16 cellular contexts compared by ENCODE assay signal in the genomic region with DNA sequence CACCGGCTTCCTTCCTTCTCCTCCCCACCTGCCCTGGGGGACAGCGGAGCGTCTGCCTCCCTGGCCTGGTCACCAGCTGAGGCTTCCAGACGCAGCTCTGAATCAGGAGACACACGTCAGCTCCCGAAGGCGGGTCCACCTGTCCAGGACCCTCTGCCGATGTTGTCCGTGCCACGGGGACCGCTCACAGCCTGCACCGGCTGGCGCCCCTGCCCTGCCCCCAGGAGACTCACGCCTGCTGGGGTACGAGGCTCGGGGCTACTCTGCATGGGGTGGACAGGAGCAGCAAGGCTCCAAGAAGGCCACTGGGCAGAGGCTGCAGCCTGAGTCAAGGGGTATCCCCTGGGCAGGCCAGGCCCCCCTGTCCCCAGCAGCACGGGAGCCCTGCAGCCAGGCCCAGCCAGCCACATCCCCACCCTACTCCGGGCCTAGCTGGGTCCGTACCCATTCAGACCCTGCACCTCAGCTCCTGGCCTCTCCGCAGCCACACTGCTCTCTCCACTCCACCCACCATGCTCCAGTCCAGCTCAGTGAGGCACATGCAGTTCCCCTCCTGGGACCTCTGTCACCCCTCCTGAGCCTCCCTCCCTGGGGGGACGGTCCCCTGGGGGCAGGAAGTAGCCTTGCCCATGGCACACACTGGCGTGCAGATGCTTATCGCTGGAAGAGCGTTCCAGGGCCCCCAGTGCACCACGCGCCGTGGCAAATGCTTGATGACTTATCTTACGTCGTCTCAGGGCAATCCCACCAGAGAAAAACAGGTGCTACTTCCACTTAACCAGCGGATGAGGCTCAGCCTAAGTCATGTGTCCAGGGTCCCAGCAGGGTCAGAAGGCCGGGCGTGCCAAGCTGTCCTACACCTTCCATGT. TPM values are rescaled to one million over a fixed set of nuclear protein-coding genes. Genes with fewer than 3 reads are reported as not detected.
DNase-seq lines count a peak whose midpoint lies in the region; ATAC-seq, FAIRE-seq and TF ChIP-seq lines count a peak whose summit lies in the region.
"Had no signal": no experiment of that assay in that cellular context is flagged by ENCODE, and none has a peak within 500 bp of the region (broad histone marks: within the 10 kb centered on the region; RNA-seq: fewer than 3 reads in every experiment).

No MANE protein-coding gene starts in this region.

- H3K79me2 ChIP-seq in SK-N-SH (ENCODE audit: insufficient read depth) (no peaks in the 10 kb centered on the region), HepG2 (ENCODE audit: insufficient read depth, low read length) (no peaks in the 10 kb centered on the region)

- TF ChIP-seq RAD21 in SK-N-SH (IDR thresholded peaks at IDR 0.05; ENCODE audit: low read length), result no peak
- no peak for TF ChIP-seq RAD21 in HepG2 (CRISPR knock-in tag; IDR thresholded peaks at IDR 0.05)

- no peak overlapping the region for H3K4me2 ChIP-seq in SK-N-SH
- peak overlapping the region; percentile 38 for H3K4me2 ChIP-seq in HepG2 (ENCODE audit: low read depth, low read length)

- POLR2A ChIA-PET in SK-N-SH (lab: Yijun Ruan, JAX) (interaction anchor here (1.4 kb wide), 1 partner anchor 20 kb away, joined by 5 read pairs; no protein-coding TSS in a partner anchor), HepG2 (lab: Yijun Ruan, JAX) (no interaction called here)

- H3K27ac ChIP-seq in cardiac muscle cell (peak overlapping the region; percentile 28), SK-N-SH (ENCODE audit: low read depth in 2 of 2, low read length in 1 of 2) (no peak overlapping the region), HepG2 (ENCODE audit: extremely low read length, insufficient read depth, low read length) (no peak overlapping the region)

- peaks cover 5% of the 10 kb centered on the region for H3F3A ChIP-seq in SK-N-SH (replicated peaks; ENCODE audit: insufficient read depth)

- H2AFZ ChIP-seq in SK-N-SH (ENCODE audit: low read depth) (no peak overlapping the region), HepG2 (ENCODE audit: low read length) (no peak overlapping the region)

- TF ChIP-seq CTCF in cardiac muscle cell (IDR thresholded peaks at IDR 0.05; ENCODE audit: low read depth, low read length) (no peak), SK-N-SH (IDR thresholded peaks at IDR 0.05) (no peak), HepG2 (CRISPR knock-in tag; IDR thresholded peaks at IDR 0.05) (no peak)

- TF ChIP-seq EP300 in SK-N-SH (IDR thresholded peaks at IDR 0.05; ENCODE audit: borderline replicate concordance in 1 of 2, low read depth in 1 of 2, low read length in 1 of 2), result no peak
- TF ChIP-seq EP300 in HepG2 (IDR thresholded peaks at IDR 0.05; ENCODE audit: low read depth in 2 of 2, low read length in 2 of 2), result no peak
- no peak for TF ChIP-seq EP300 in HepG2 (CRISPR knock-in tag; IDR thresholded peaks at IDR 0.05; ENCODE audit: borderline replicate concordance)

- WGBS in SK-N-SH (ENCODE audit: low lambda C conversion rate), result 62% methylated on average over 20 of the region's 32 CpGs
- 22% methylated on average over 18 of the region's 32 CpGs for whole genome bisulfite sequencing in HepG2 (ENCODE audit: low lambda C conversion rate)

- intact Hi-C loops in left cardiac atrium (cut with DNase I), result no loop called here
- intact Hi-C loops in HepG2 (cut with micrococcal nuclease; ENCODE audit: unreplicated experiment), result no loop called here

- no peak for ATAC-seq in left cardiac atrium
- ATAC-seq in HepG2, result peak; percentile 42
- no peak for ATAC-seq in GM21515 (IDR thresholded peaks at IDR 0.05; ENCODE audit: unreplicated experiment)

- H3K4me3 ChIP-seq in cardiac muscle cell (no peak overlapping the region), SK-N-SH (ENCODE audit: low read depth in 2 of 2, low read length in 1 of 2) (no peak overlapping the region), HepG2 (replicated peaks in 1 of 3; ENCODE audit: insufficient read depth in 1 of 3, low read depth in 2 of 3, low read length in 3 of 3) (peak overlapping the region in 1 of 3 experiments; percentile 42; a peak in 1 of 6 replicates)

- no peak for TF ChIP-seq POLR2A in HepG2 (IDR thresholded peaks at IDR 0.05; ENCODE audit: insufficient read depth in 1 of 2, low read depth in 2 of 2, low read length in 2 of 2)

- H3K36me3 ChIP-seq in cardiac muscle cell, result no peaks in the 10 kb centered on the region
- no peaks in the 10 kb centered on the region for H3K36me3 ChIP-seq in SK-N-SH (replicated peaks in 1 of 2; ENCODE audit: control insufficient read depth in 1 of 2, insufficient read depth in 2 of 2, low read length in 1 of 2)
- no peaks in the 10 kb centered on the region for H3K36me3 ChIP-seq in HepG2 (replicated peaks in 1 of 2; ENCODE audit: control insufficient read depth in 1 of 2, insufficient read depth in 2 of 2, low read length in 2 of 2)

- no TSS peak for BruUV-seq in HepG2 (replicated peaks; lab: Mats Ljungman, UMichigan)

- FAIRE-seq in HepG2 (lab: Jason Lieb, UNC), result no peak

- DNase-seq in cardiac muscle cell (ENCODE audit: low read depth in 1 of 2, low spot score in 1 of 2) (no peak), left cardiac atrium (no peak), SK-N-SH (peak; percentile 61), HepG2 (ENCODE audit: low spot score) (no peak), NCI-H1930 (lab: John Stamatoyannopoulos, UW) (no peak), NCI-H2196 treated with DMSO at 0.1 percent for 48 hours (lab: John Stamatoyannopoulos, UW; ENCODE audit: unreplicated experiment) (no peak), amniotic stem cell (lab: John Stamatoyannopoulos, UW) (no peak)
- DNase-seq: cerebellar nuclear complex; foreskin melanocyte; NCI-H2029 treated with DMSO at 0.1 percent for 48 hours; stimulated activated CD4-positive, alpha-beta T cell treated with anti-CD3 and anti-CD28 coated beads, Interleukin-12 subunit alpha, Interleukin-12 subunit beta, amount 100 ng/mL, for 4 hours; substantia nigra had no signal

- H3K27me3 ChIP-seq in cardiac muscle cell (no peaks in the 10 kb centered on the region), SK-N-SH (ENCODE audit: insufficient read depth) (no peaks in the 10 kb centered on the region), HepG2 (ENCODE audit: control insufficient read depth in 1 of 2, insufficient read depth in 2 of 2, low read length in 2 of 2) (peaks cover 3 to 25% of the 10 kb centered on the region in 2 experiments)

- H3K9me3 ChIP-seq in cardiac muscle cell (ENCODE audit: low read depth), result no peaks in the 10 kb centered on the region
- H3K9me3 ChIP-seq in SK-N-SH, result no peaks in the 10 kb centered on the region
- no peaks in the 10 kb centered on the region for H3K9me3 ChIP-seq in HepG2 (ENCODE audit: low read length)

- no peaks in the 10 kb centered on the region for H3K9me2 ChIP-seq in SK-N-SH

- CTCF ChIA-PET in SK-N-SH (lab: Yijun Ruan, JAX), result interaction anchor here (1.0 to 1.2 kb wide), 4 partner anchors 8 to 136 kb away, joined by 3 to 4 read pairs (median 3); no protein-coding TSS in a partner anchor
- CTCF ChIA-PET in HepG2 (lab: Yijun Ruan, JAX; ENCODE audit: low intra/inter-chr PET ratio, low total read pairs), result no interaction called here

- in situ Hi-C loops in HepG2 (cut with HindIII; ENCODE audit: extremely low pct_ligation_motif_present, low pct_unique_long_range_greater_than_20kb), result no loop called here

- H3K4me1 ChIP-seq in cardiac muscle cell (ENCODE audit: low read depth) (no peaks in the 10 kb centered on the region), SK-N-SH (ENCODE audit: control insufficient read depth in 1 of 2, insufficient read depth in 2 of 2, low read depth in 1 of 2, low read length in 1 of 2) (peaks cover 0 to 5% of the 10 kb centered on the region in 2 experiments; a peak in 1 of 4 replicates), HepG2 (ENCODE audit: insufficient read depth, low read length) (peaks cover 44% of the 10 kb centered on the region)

- no peaks in the 10 kb centered on the region for H4K20me1 ChIP-seq in SK-N-SH (ENCODE audit: insufficient read depth)
- no peaks in the 10 kb centered on the region for H4K20me1 ChIP-seq in HepG2 (ENCODE audit: insufficient read depth, low read length)

- H3K9ac ChIP-seq in SK-N-SH (no peak overlapping the region), HepG2 (ENCODE audit: insufficient read depth, low read depth, low read length) (no peak overlapping the region)

RNA-seq across cellular contexts. Expression of gene CCDC187, which starts 2.2 kb away (rescaled TPM):
- total RNA-seq in cardiac muscle cell, result 0.56 and 1.3 TPM in 2 replicates
- 0.13 and 0.16 TPM in 2 replicates for polyA plus RNA-seq in cardiac muscle cell
- total RNA-seq in left cardiac atrium, result not detected
- polyA plus RNA-seq in SK-N-SH (2012; rRNA removed), result not detected in 2 replicates
- not detected in 2 replicates for polyA plus RNA-seq in SK-N-SH (2012; cell fraction: cytosol; rRNA removed)
- 0.02 TPM in 1 of 2 replicates, not detected in the other for polyA plus RNA-seq in SK-N-SH (2012; cell fraction: nucleus; rRNA removed)
- 0.13 TPM in 1 of 2 replicates, not detected in the other for total RNA-seq in HepG2 (2016; rRNA removed; fragmentation: Illumina TruSeq; extraction: Trizol)
- total RNA-seq in HepG2 (2016; cell fraction: cytosol; rRNA removed; fragmentation: Illumina TruSeq; extraction: Trizol; ENCODE audit: low read depth), result not detected in 2 replicates
- total RNA-seq in HepG2 (2016; cell fraction: insoluble cytoplasmic fraction; rRNA removed; fragmentation: Illumina TruSeq; extraction: Trizol), result 0.09 TPM in 1 of 2 replicates, not detected in the other
- 0.10 TPM in 1 of 2 replicates, not detected in the other for total RNA-seq in HepG2 (2016; cell fraction: membrane; rRNA removed; fragmentation: Illumina TruSeq; extraction: Trizol)
- 0.16 and 0.28 TPM in 2 replicates for total RNA-seq in HepG2 (2016; cell fraction: nucleus; rRNA removed; fragmentation: Illumina TruSeq; extraction: Trizol)
- polyA plus RNA-seq in HepG2 (2011; rRNA removed), result 0.03 and 0.09 TPM in 2 replicates
- polyA plus RNA-seq in HepG2 (2011; cell fraction: cytosol; rRNA removed), result 0.01 and 0.03 TPM in 2 replicates
- 0.45 and 0.48 TPM in 2 replicates for polyA plus RNA-seq in HepG2 (2011; cell fraction: nucleus; rRNA removed)
- 0.04 TPM in 1 of 2 replicates, not detected in the other for polyA plus RNA-seq in HepG2 (2012)
- not detected in 2 replicates for polyA plus RNA-seq in HepG2 (2016; cell fraction: cytosol; fragmentation: Illumina TruSeq; extraction: Trizol; ENCODE audit: low read depth)
- not detected in 2 replicates for polyA plus RNA-seq in HepG2 (2016; cell fraction: insoluble cytoplasmic fraction; fragmentation: Illumina TruSeq; extraction: Trizol; ENCODE audit: low read depth)
- 0.08 TPM in 1 of 2 replicates, not detected in the other for polyA plus RNA-seq in HepG2 (2016; cell fraction: membrane; fragmentation: Illumina TruSeq; extraction: Trizol; ENCODE audit: low read depth)
- polyA plus RNA-seq in HepG2 (2016; cell fraction: nucleus; fragmentation: Illumina TruSeq; extraction: Trizol; ENCODE audit: insufficient read depth, low read depth), result 0.14 and 0.17 TPM in 2 replicates
- polyA minus RNA-seq in HepG2 (2011; rRNA and poly(A)+ RNA removed; ENCODE audit: low replicate concordance), result 0.20 and 0.49 TPM in 2 replicates
- polyA minus RNA-seq in HepG2 (2011; cell fraction: cytosol; rRNA and poly(A)+ RNA removed), result not detected in 2 replicates
- polyA minus RNA-seq in HepG2 (2011; cell fraction: nucleus; rRNA and poly(A)+ RNA removed), result 0.39 and 0.50 TPM in 2 replicates
- total RNA-seq: Daoy, LHCN-M2 had no signal
- polyA plus RNA-seq: BJ had no signal

RNA-seq across cellular contexts. Expression of gene GPSM1, which starts 21.3 kb away (rescaled TPM):
- total RNA-seq in cardiac muscle cell (88.3 and 116 TPM in 2 replicates), left cardiac atrium (10 to 100 TPM; 55.6 to 58.6 TPM), HepG2 (2016; rRNA removed; fragmentation: Illumina TruSeq; extraction: Trizol) (0.59 and 1.0 TPM in 2 replicates)
- polyA plus RNA-seq in cardiac muscle cell (52.2 and 58.5 TPM in 2 replicates), SK-N-SH (2012; rRNA removed) (22.8 and 26.7 TPM in 2 replicates), HepG2 (2011; rRNA removed) (2.4 and 3.4 TPM in 2 replicates)
- 8.0 and 15.6 TPM in 2 replicates for polyA plus RNA-seq in SK-N-SH (2012; cell fraction: cytosol; rRNA removed)
- polyA plus RNA-seq in SK-N-SH (2012; cell fraction: nucleus; rRNA removed), result 105 and 135 TPM in 2 replicates
- total RNA-seq in HepG2 (2016; cell fraction: cytosol; rRNA removed; fragmentation: Illumina TruSeq; extraction: Trizol; ENCODE audit: low read depth), result 0.26 and 0.30 TPM in 2 replicates
- total RNA-seq in HepG2 (2016; cell fraction: insoluble cytoplasmic fraction; rRNA removed; fragmentation: Illumina TruSeq; extraction: Trizol), result 0.55 and 1.1 TPM in 2 replicates
- total RNA-seq in HepG2 (2016; cell fraction: membrane; rRNA removed; fragmentation: Illumina TruSeq; extraction: Trizol), result 0.53 and 0.72 TPM in 2 replicates
- 0.72 and 0.81 TPM in 2 replicates for total RNA-seq in HepG2 (2016; cell fraction: nucleus; rRNA removed; fragmentation: Illumina TruSeq; extraction: Trizol)
- 1.6 and 2.7 TPM in 2 replicates for polyA plus RNA-seq in HepG2 (2011; cell fraction: cytosol; rRNA removed)
- 11.3 and 15.0 TPM in 2 replicates for polyA plus RNA-seq in HepG2 (2011; cell fraction: nucleus; rRNA removed)
- polyA plus RNA-seq in HepG2 (2012), result 1.2 and 1.6 TPM in 2 replicates
- polyA plus RNA-seq in HepG2 (2016; cell fraction: cytosol; fragmentation: Illumina TruSeq; extraction: Trizol; ENCODE audit: low read depth), result 0.28 and 0.43 TPM in 2 replicates
- 0.72 and 1.2 TPM in 2 replicates for polyA plus RNA-seq in HepG2 (2016; cell fraction: insoluble cytoplasmic fraction; fragmentation: Illumina TruSeq; extraction: Trizol; ENCODE audit: low read depth)
- 0.61 and 1.2 TPM in 2 replicates for polyA plus RNA-seq in HepG2 (2016; cell fraction: membrane; fragmentation: Illumina TruSeq; extraction: Trizol; ENCODE audit: low read depth)
- polyA plus RNA-seq in HepG2 (2016; cell fraction: nucleus; fragmentation: Illumina TruSeq; extraction: Trizol; ENCODE audit: insufficient read depth, low read depth), result 3.5 and 3.8 TPM in 2 replicates
- polyA minus RNA-seq in HepG2 (2011; rRNA and poly(A)+ RNA removed; ENCODE audit: low replicate concordance), result 2.9 and 5.8 TPM in 2 replicates
- polyA minus RNA-seq in HepG2 (2011; cell fraction: cytosol; rRNA and poly(A)+ RNA removed), result 1.4 and 1.6 TPM in 2 replicates
- polyA minus RNA-seq in HepG2 (2011; cell fraction: nucleus; rRNA and poly(A)+ RNA removed), result 1.7 TPM in 2 replicates

RNA-seq across cellular contexts. Expression of gene DNLZ, which starts 57.5 kb away (rescaled TPM):
- total RNA-seq in cardiac muscle cell (28.0 and 45.4 TPM in 2 replicates), left cardiac atrium (10 to 100 TPM; 23.2 to 30.6 TPM), HepG2 (2016; rRNA removed; fragmentation: Illumina TruSeq; extraction: Trizol) (5.4 and 8.0 TPM in 2 replicates)
- polyA plus RNA-seq in cardiac muscle cell (31.8 and 48.2 TPM in 2 replicates), SK-N-SH (2012; rRNA removed) (24.5 and 40.6 TPM in 2 replicates), HepG2 (2011; rRNA removed) (3.4 and 4.5 TPM in 2 replicates)
- 21.5 and 26.9 TPM in 2 replicates for polyA plus RNA-seq in SK-N-SH (2012; cell fraction: cytosol; rRNA removed)
- 20.8 and 42.6 TPM in 2 replicates for polyA plus RNA-seq in SK-N-SH (2012; cell fraction: nucleus; rRNA removed)
- 8.5 and 9.7 TPM in 2 replicates for total RNA-seq in HepG2 (2016; cell fraction: cytosol; rRNA removed; fragmentation: Illumina TruSeq; extraction: Trizol; ENCODE audit: low read depth)
- 5.7 and 10.6 TPM in 2 replicates for total RNA-seq in HepG2 (2016; cell fraction: insoluble cytoplasmic fraction; rRNA removed; fragmentation: Illumina TruSeq; extraction: Trizol)
- 8.2 and 10.5 TPM in 2 replicates for total RNA-seq in HepG2 (2016; cell fraction: membrane; rRNA removed; fragmentation: Illumina TruSeq; extraction: Trizol)
- 2.7 and 3.8 TPM in 2 replicates for total RNA-seq in HepG2 (2016; cell fraction: nucleus; rRNA removed; fragmentation: Illumina TruSeq; extraction: Trizol)
- polyA plus RNA-seq in HepG2 (2011; cell fraction: cytosol; rRNA removed), result 1.9 and 8.6 TPM in 2 replicates
- polyA plus RNA-seq in HepG2 (2011; cell fraction: nucleus; rRNA removed), result 4.9 and 10.5 TPM in 2 replicates
- 1.9 and 2.8 TPM in 2 replicates for polyA plus RNA-seq in HepG2 (2012)
- 8.4 and 8.5 TPM in 2 replicates for polyA plus RNA-seq in HepG2 (2016; cell fraction: cytosol; fragmentation: Illumina TruSeq; extraction: Trizol; ENCODE audit: low read depth)
- 4.0 and 5.1 TPM in 2 replicates for polyA plus RNA-seq in HepG2 (2016; cell fraction: insoluble cytoplasmic fraction; fragmentation: Illumina TruSeq; extraction: Trizol; ENCODE audit: low read depth)
- 6.4 and 6.8 TPM in 2 replicates for polyA plus RNA-seq in HepG2 (2016; cell fraction: membrane; fragmentation: Illumina TruSeq; extraction: Trizol; ENCODE audit: low read depth)
- 5.5 and 7.2 TPM in 2 replicates for polyA plus RNA-seq in HepG2 (2016; cell fraction: nucleus; fragmentation: Illumina TruSeq; extraction: Trizol; ENCODE audit: insufficient read depth, low read depth)
- 0.90 and 2.5 TPM in 2 replicates for polyA minus RNA-seq in HepG2 (2011; rRNA and poly(A)+ RNA removed; ENCODE audit: low replicate concordance)
- 1.3 TPM in 1 of 2 replicates, not detected in the other for polyA minus RNA-seq in HepG2 (2011; cell fraction: cytosol; rRNA and poly(A)+ RNA removed)
- polyA minus RNA-seq in HepG2 (2011; cell fraction: nucleus; rRNA and poly(A)+ RNA removed), result 2.6 and 2.8 TPM in 2 replicates

Comparison
In these comparisons a context has a peak if more than half of its experiments do, and no peak if none do; other contexts are left out.
1. RNA of gene GPSM1, which starts 21.3 kb away (total RNA-seq): 88.3 to 116 TPM in cardiac muscle cell and 55.6 to 58.6 TPM in left cardiac atrium; 0.26 to 1.1 TPM in HepG2; every median in the first group is over 10 times any median in the second.